Comparison of ENCODE assay signal across 8 cellular contexts in the genomic region with DNA sequence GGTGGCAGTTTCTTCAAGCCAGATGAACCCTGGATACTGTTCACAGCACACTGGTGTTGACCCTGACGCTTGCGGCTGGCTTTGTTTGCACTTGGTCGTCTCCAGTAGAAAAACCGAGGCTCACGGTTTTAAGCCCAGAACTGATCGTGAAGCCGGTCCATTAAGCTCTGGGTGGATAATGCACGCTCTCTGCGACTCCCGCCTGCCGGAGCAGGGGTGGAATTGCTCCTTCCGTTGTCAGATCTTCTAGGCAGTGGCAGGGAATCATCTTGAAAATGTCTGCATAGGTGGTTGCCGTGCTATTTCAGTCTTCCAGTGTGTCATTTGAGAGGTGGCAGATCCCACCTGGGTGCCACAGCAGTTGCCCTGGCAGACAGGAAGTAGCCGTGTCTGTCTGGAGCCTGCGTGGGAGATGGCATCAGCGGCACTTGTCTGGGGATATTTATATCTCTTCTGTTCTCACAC. TPM values are rescaled to one million over a fixed set of nuclear protein-coding genes. Genes with fewer than 3 reads are reported as not detected.
DNase-seq lines count a peak whose midpoint lies in the region; ATAC-seq and TF ChIP-seq lines count a peak whose summit lies in the region.

No MANE protein-coding gene starts in this region.

- no peaks in the 10 kb centered on the region for H3K9me3 ChIP-seq in uterus

- TF ChIP-seq CTCF in uterus (IDR thresholded peaks at IDR 0.05), result peak; percentile 44 to 77 (median 60)

- peak overlapping the region; percentile 75 to 81 for H3K27ac ChIP-seq in uterus

- peaks cover 0 to 11% of the 10 kb centered on the region in 2 donors for H3K4me1 ChIP-seq in uterus

- peak overlapping the region; percentile 15 to 24 for H3K4me3 ChIP-seq in uterus

- H3K36me3 ChIP-seq in uterus, result no peaks in the 10 kb centered on the region

- intact Hi-C loops in uterus (cut with DNase I; ENCODE audit: low total_unique reads), result no loop called here

- DNase-seq in HuH-7.5 (ENCODE audit: low spot score) (peak; percentile 69), myocyte (ENCODE audit: low read depth) (peak; percentile 86), uterus (peak; percentile 67 to 68), NOMO-1 (lab: John Stamatoyannopoulos, UW; ENCODE audit: unreplicated experiment in 2 of 2) (no peak), UCSD-AML1 (lab: John Stamatoyannopoulos, UW; ENCODE audit: unreplicated experiment) (no peak)
- DNase-seq in activated CD4-positive, alpha-beta T cell treated with anti-CD3 and anti-CD28 coated beads for 4 hours, result peak; percentile 52 to 59
- DNase-seq in effector CD4-positive, alpha-beta T cell, result peak; percentile 56

- no peak for ATAC-seq in GM21526 (IDR thresholded peaks at IDR 0.05; ENCODE audit: low FRiP score, unreplicated experiment)

- peak in 1 of 2 donors; percentile 14 for TF ChIP-seq POLR2A in uterus (IDR thresholded peaks at IDR 0.05)

- H3K27me3 ChIP-seq in uterus, result no peaks in the 10 kb centered on the region

RNA-seq across cellular contexts. Expression of gene AP5Z1, which starts 35.9 kb away (rescaled TPM):
- 37.2 and 41.8 TPM in 2 replicates for total RNA-seq in myocyte
- polyA plus RNA-seq in myocyte (2012), result 39.5 TPM
- 10 to 100 TPM; 12.9 to 40.2 (median 14.6) TPM for total RNA-seq in uterus

RNA-seq across cellular contexts. Expression of gene FOXK1, which starts 57.5 kb away (rescaled TPM):
- total RNA-seq in myocyte (20.2 and 25.2 TPM in 2 replicates), uterus (10 to 100 TPM in 3 of 4 donors, 1 to 10 TPM in 1; 9.0 to 64.1 (median 21.5) TPM)
- 12.2 TPM for polyA plus RNA-seq in myocyte (2012)

Comparison
In these comparisons a context has a peak if more than half of its experiments do, and no peak if none do; other contexts are left out.
1. DNase-seq: peak in HuH-7.5 (single experiment), activated CD4-positive, alpha-beta T cell treated with anti-CD3 and anti-CD28 coated beads for 4 hours (2 of 2), effector CD4-positive, alpha-beta T cell (single experiment), myocyte (single experiment) and uterus (2 of 2); none in NOMO-1 (0 of 2) and UCSD-AML1 (single experiment).